Comparison of ENCODE assay signal across 35 cellular contexts in genomic region chr15:74924525-74924924, GRCh38.
"Had no signal": no experiment of that assay in that cellular context is flagged by ENCODE, and none has a peak within 500 bp of the region (broad histone marks: within the 10 kb centered on the region; RNA-seq: fewer than 3 reads in every experiment).

No MANE protein-coding gene starts in this region.

- H3K4me3 ChIP-seq: ascending aorta, cardiac muscle cell, colonic mucosa had no signal

- DNase-seq: activated B cell treated with CpG ODN at 0.5 μM for 24 hours; activated CD4-positive, alpha-beta memory T cell treated with anti-CD3 and anti-CD28 coated beads, Interleukin-2, amount 10 ng/mL, durations not matched to agents 7 days and 5 days; activated CD4-positive, alpha-beta T cell treated with anti-CD3 and anti-CD28 coated beads for 1 hour; activated CD4-positive, alpha-beta T cell treated with anti-CD3 and anti-CD28 coated beads for 36 hours; activated CD4-positive, alpha-beta T cell treated with anti-CD3 and anti-CD28 coated beads for 48 hours; activated CD4-positive, alpha-beta T cell treated with anti-CD3 and anti-CD28 coated beads, Interleukin-2, amount 10 ng/mL, durations not matched to agents 7 days and 5 days; activated CD4-positive, alpha-beta T cell treated with anti-CD3 and anti-CD28 coated beads, Interleukin-2, amount 50 U/mL, for 48 hours; activated CD8-positive, alpha-beta memory T cell treated with anti-CD3 and anti-CD28 coated beads for 24 hours; activated CD8-positive, alpha-beta memory T cell treated with anti-CD3 and anti-CD28 coated beads, Interleukin-2, amount 10 ng/mL, durations not matched to agents 7 days and 5 days; activated CD8-positive, alpha-beta memory T cell treated with anti-CD3 and anti-CD28 coated beads, Interleukin-2, amount 50 U/mL, for 48 hours; activated CD8-positive, alpha-beta T cell treated with anti-CD3 and anti-CD28 coated beads, Interleukin-2, amount 10 ng/mL, durations not matched to agents 7 days and 5 days; activated effector memory CD4-positive, alpha-beta T cell treated with Interleukin-2 at 50 U/mL for 16 hours; activated gamma-delta T cell; activated naive CD4-positive, alpha-beta T cell treated with anti-CD3 and anti-CD28 coated beads, Interleukin-2, amount 10 ng/mL, durations not matched to agents 7 days and 5 days; activated naive CD4-positive, alpha-beta T cell treated with Interleukin-2 at 50 U/mL for 16 hours; activated naive CD8-positive, alpha-beta T cell treated with anti-CD3 and anti-CD28 coated beads, Interleukin-2, amount 10 ng/mL, durations not matched to agents 7 days and 5 days; activated naive CD8-positive, alpha-beta T cell treated with anti-CD3 and anti-CD28 coated beads, Interleukin-2, amount 50 U/mL, for 24 hours; activated T-cell treated with anti-CD3 and anti-CD28 coated beads, Interleukin-2, amount 50 U/mL, for 24 hours; activated T-cell treated with anti-CD3 and anti-CD28 coated beads, Interleukin-2, amount 50 U/mL, for 48 hours; amygdala; anterior cingulate cortex; caudate nucleus; cerebellar nuclear complex; colonic mucosa; T-helper 17 cell had no signal

- H3K27ac ChIP-seq: ascending aorta, cardiac muscle cell, colonic mucosa, VCaP had no signal

- H3K9me3 Mint-ChIP-seq: activated B cell treated with CpG ODN at 0.5 μM for 24 hours; activated CD4-positive, alpha-beta memory T cell treated with anti-CD3 and anti-CD28 coated beads, Interleukin-2, amount 10 ng/mL, durations not matched to agents 7 days and 5 days; activated CD4-positive, alpha-beta T cell treated with anti-CD3 and anti-CD28 coated beads, Interleukin-2, amount 10 ng/mL, durations not matched to agents 7 days and 5 days; activated naive CD4-positive, alpha-beta T cell treated with anti-CD3 and anti-CD28 coated beads, Interleukin-2, amount 10 ng/mL, durations not matched to agents 7 days and 5 days; activated naive CD4-positive, alpha-beta T cell treated with anti-CD3 and anti-CD28 coated beads, Interleukin-2, amount 50 U/mL, for 24 hours; activated naive CD8-positive, alpha-beta T cell treated with anti-CD3 and anti-CD28 coated beads, Interleukin-2, amount 10 ng/mL, durations not matched to agents 7 days and 5 days; activated naive CD8-positive, alpha-beta T cell treated with anti-CD3 and anti-CD28 coated beads, Interleukin-2, amount 50 U/mL, for 24 hours; activated T-cell treated with anti-CD3 and anti-CD28 coated beads, Interleukin-2, amount 50 U/mL, for 24 hours; activated T-helper 2 cell treated with anti-CD3 and anti-CD28 coated beads, Interferon-gamma antibody, Interleukin-2, Interleukin-4, amounts not matched to agents 10 μg/mL and 5 μg/mL and 100 μg/mL, durations not matched to agents 14 hours and 24 hours and 36 hours; brain; central memory CD8-positive, alpha-beta T cell had no signal

- ATAC-seq: activated CD4-positive, alpha-beta T cell treated with anti-CD3 and anti-CD28 coated beads for 36 hours; activated CD8-positive, alpha-beta memory T cell treated with anti-CD3 and anti-CD28 coated beads, Interleukin-2, amount 10 ng/mL, durations not matched to agents 7 days and 5 days; activated CD8-positive, alpha-beta T cell treated with anti-CD3 and anti-CD28 coated beads, Interleukin-2, amount 10 ng/mL, durations not matched to agents 7 days and 5 days; activated naive CD8-positive, alpha-beta T cell treated with anti-CD3 and anti-CD28 coated beads, Interleukin-2, amount 50 U/mL, for 24 hours; T-helper 17 cell had no signal

- H3K4me1 Mint-ChIP-seq: activated B cell treated with CpG ODN at 0.5 μM for 24 hours; activated naive CD4-positive, alpha-beta T cell treated with anti-CD3 and anti-CD28 coated beads, Interleukin-2, amount 10 ng/mL, durations not matched to agents 7 days and 5 days; activated naive CD4-positive, alpha-beta T cell treated with anti-CD3 and anti-CD28 coated beads, Interleukin-2, amount 50 U/mL, for 24 hours; brain; central memory CD8-positive, alpha-beta T cell; T-helper 17 cell had no signal

- H3K27me3 Mint-ChIP-seq: activated B cell treated with CpG ODN at 0.5 μM for 24 hours; activated CD4-positive, alpha-beta memory T cell treated with anti-CD3 and anti-CD28 coated beads, Interleukin-2, amount 10 ng/mL, durations not matched to agents 7 days and 5 days; activated CD4-positive, alpha-beta T cell treated with anti-CD3 and anti-CD28 coated beads for 36 hours; activated CD4-positive, alpha-beta T cell treated with anti-CD3 and anti-CD28 coated beads, Interleukin-2, amount 10 ng/mL, durations not matched to agents 7 days and 5 days; activated CD8-positive, alpha-beta memory T cell treated with anti-CD3 and anti-CD28 coated beads, Interleukin-2, amount 10 ng/mL, durations not matched to agents 7 days and 5 days; activated naive CD4-positive, alpha-beta T cell treated with anti-CD3 and anti-CD28 coated beads, Interleukin-2, amount 10 ng/mL, durations not matched to agents 7 days and 5 days; activated naive CD4-positive, alpha-beta T cell treated with anti-CD3 and anti-CD28 coated beads, Interleukin-2, amount 50 U/mL, for 24 hours; activated naive CD8-positive, alpha-beta T cell; activated naive CD8-positive, alpha-beta T cell treated with anti-CD3 and anti-CD28 coated beads, Interleukin-2, amount 10 ng/mL, durations not matched to agents 7 days and 5 days; activated naive CD8-positive, alpha-beta T cell treated with anti-CD3 and anti-CD28 coated beads, Interleukin-2, amount 50 U/mL, for 24 hours; activated T-cell treated with anti-CD3 and anti-CD28 coated beads, Interleukin-2, amount 50 U/mL, for 24 hours; brain; central memory CD8-positive, alpha-beta T cell; T-helper 17 cell had no signal

- H3K27me3 ChIP-seq: ascending aorta, cardiac muscle cell, colonic mucosa had no signal

- H3K27ac Mint-ChIP-seq: activated B cell treated with CpG ODN at 0.5 μM for 24 hours; activated CD4-positive, alpha-beta memory T cell treated with anti-CD3 and anti-CD28 coated beads, Interleukin-2, amount 10 ng/mL, durations not matched to agents 7 days and 5 days; activated CD4-positive, alpha-beta T cell treated with anti-CD3 and anti-CD28 coated beads for 36 hours; activated CD8-positive, alpha-beta memory T cell treated with anti-CD3 and anti-CD28 coated beads, Interleukin-2, amount 10 ng/mL, durations not matched to agents 7 days and 5 days; activated CD8-positive, alpha-beta T cell treated with anti-CD3 and anti-CD28 coated beads, Interleukin-2, amount 10 ng/mL, durations not matched to agents 7 days and 5 days; activated naive CD4-positive, alpha-beta T cell treated with anti-CD3 and anti-CD28 coated beads, Interleukin-2, amount 10 ng/mL, durations not matched to agents 7 days and 5 days; activated naive CD4-positive, alpha-beta T cell treated with anti-CD3 and anti-CD28 coated beads, Interleukin-2, amount 50 U/mL, for 24 hours; activated naive CD8-positive, alpha-beta T cell; activated naive CD8-positive, alpha-beta T cell treated with anti-CD3 and anti-CD28 coated beads, Interleukin-2, amount 10 ng/mL, durations not matched to agents 7 days and 5 days; activated naive CD8-positive, alpha-beta T cell treated with anti-CD3 and anti-CD28 coated beads, Interleukin-2, amount 50 U/mL, for 24 hours; activated T-cell treated with anti-CD3 and anti-CD28 coated beads, Interleukin-2, amount 50 U/mL, for 24 hours; activated T-helper 2 cell treated with anti-CD3 and anti-CD28 coated beads, Interferon-gamma antibody, Interleukin-2, Interleukin-4, amounts not matched to agents 10 μg/mL and 5 μg/mL and 100 μg/mL, durations not matched to agents 14 hours and 24 hours and 36 hours; T-helper 17 cell had no signal

- H3K4me1 ChIP-seq: ascending aorta had no signal

- H3K9me3 ChIP-seq: ascending aorta, colonic mucosa had no signal

- H3K4me3 Mint-ChIP-seq: activated B cell treated with CpG ODN at 0.5 μM for 24 hours; activated CD4-positive, alpha-beta memory T cell treated with anti-CD3 and anti-CD28 coated beads, Interleukin-2, amount 10 ng/mL, durations not matched to agents 7 days and 5 days; activated CD4-positive, alpha-beta T cell treated with anti-CD3 and anti-CD28 coated beads for 36 hours; activated CD4-positive, alpha-beta T cell treated with anti-CD3 and anti-CD28 coated beads, Interleukin-2, amount 10 ng/mL, durations not matched to agents 7 days and 5 days; activated CD8-positive, alpha-beta memory T cell treated with anti-CD3 and anti-CD28 coated beads, Interleukin-2, amount 10 ng/mL, durations not matched to agents 7 days and 5 days; activated CD8-positive, alpha-beta T cell treated with anti-CD3 and anti-CD28 coated beads, Interleukin-2, amount 10 ng/mL, durations not matched to agents 7 days and 5 days; activated naive CD4-positive, alpha-beta T cell treated with anti-CD3 and anti-CD28 coated beads, Interleukin-2, amount 10 ng/mL, durations not matched to agents 7 days and 5 days; activated naive CD4-positive, alpha-beta T cell treated with anti-CD3 and anti-CD28 coated beads, Interleukin-2, amount 50 U/mL, for 24 hours; activated naive CD8-positive, alpha-beta T cell; activated naive CD8-positive, alpha-beta T cell treated with anti-CD3 and anti-CD28 coated beads, Interleukin-2, amount 10 ng/mL, durations not matched to agents 7 days and 5 days; activated naive CD8-positive, alpha-beta T cell treated with anti-CD3 and anti-CD28 coated beads, Interleukin-2, amount 50 U/mL, for 24 hours; activated T-cell treated with anti-CD3 and anti-CD28 coated beads, Interleukin-2, amount 50 U/mL, for 24 hours; brain; central memory CD8-positive, alpha-beta T cell; T-helper 17 cell had no signal

- FAIRE-seq: bronchial epithelial cell, TTC549 had no signal
